ENCODE assay signal across 9 cellular contexts in the genomic region with DNA sequence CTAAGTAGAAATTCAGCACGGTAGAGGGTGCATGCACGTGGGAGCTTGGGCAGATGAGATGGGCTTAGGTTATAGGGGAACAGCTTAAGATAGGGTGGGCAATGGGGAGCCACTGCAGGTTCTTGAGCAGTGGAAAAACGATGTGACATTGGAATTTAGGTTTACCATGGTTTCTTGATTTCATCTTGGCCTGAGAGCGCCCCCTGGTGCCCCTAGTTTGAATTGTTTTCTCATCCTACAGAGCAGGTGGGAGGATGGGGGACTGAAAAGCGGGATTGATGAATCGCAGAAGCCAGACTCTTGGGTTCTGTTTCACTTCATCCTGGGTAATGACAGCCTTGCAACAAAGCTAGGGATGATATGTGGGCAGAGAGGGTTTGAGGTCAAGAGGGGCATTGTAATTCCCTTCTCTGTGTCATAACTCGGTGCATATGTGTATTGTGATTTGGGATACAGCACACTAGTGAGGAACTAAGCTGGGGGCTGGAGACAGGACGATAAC. TPM values are rescaled to one million over a fixed set of nuclear protein-coding genes. Genes with fewer than 3 reads are reported as not detected.
DNase-seq lines count a peak whose midpoint lies in the region; TF ChIP-seq lines count a peak whose summit lies in the region.
"Had no signal": no experiment of that assay in that cellular context is flagged by ENCODE, and none has a peak within 500 bp of the region (broad histone marks: within the 10 kb centered on the region; RNA-seq: fewer than 3 reads in every experiment).

No MANE protein-coding gene starts in this region.

- POLR2A ChIA-PET in SK-N-SH (lab: Yijun Ruan, JAX) = interaction anchor here (0.9 to 1.6 kb wide), 3 partner anchors 14 to 238 kb away, joined by 3 to 8 read pairs (median 7); a partner anchor contains a TSS

- no peaks in the 10 kb centered on the region for H3K9me3 ChIP-seq in SK-N-SH
- no peaks in the 10 kb centered on the region for H3K9me3 ChIP-seq in cardiac muscle cell (ENCODE audit: low read depth)

- CTCF ChIA-PET in SK-N-SH (lab: Yijun Ruan, JAX) = interaction anchor here (0.6 to 8.9 kb wide), 80 partner anchors 9 to 296 kb away, joined by 3 to 106 read pairs (median 4); partner anchors contain the start of genes C1QTNF5, C2CD2L, CBL and NLRX1
- CTCF ChIA-PET in activated naive CD4-positive, alpha-beta T cell treated with anti-CD3 and anti-CD28 coated beads, Interleukin-2, amount 10 ng/mL, durations not matched to agents 7 days and 5 days (lab: Charles Lee) = interaction anchor here (0.6 to 5.8 kb wide), 37 partner anchors 12 to 357 kb away, joined by 3 to 106 read pairs (median 4); partner anchors contain the start of genes C2CD2L, CBL, RNF26 and VPS11

- TF ChIP-seq CTCF in LNCAP (IDR thresholded peaks at IDR 0.05) = peak; percentile 75
- peak; percentile 83 for TF ChIP-seq CTCF in SK-N-SH (IDR thresholded peaks at IDR 0.05)
- TF ChIP-seq CTCF in cardiac muscle cell (IDR thresholded peaks at IDR 0.05; ENCODE audit: low read depth, low read length) = peak; percentile 79

- peak in 1 of 2 experiments; percentile 69; a peak in 2 of 4 replicates for TF ChIP-seq EP300 in SK-N-SH (IDR thresholded peaks at IDR 0.05; ENCODE audit: borderline replicate concordance in 1 of 2, low read depth in 1 of 2, low read length in 1 of 2)

- no peaks in the 10 kb centered on the region for H3K9me2 ChIP-seq in SK-N-SH

- no peak overlapping the region for H3K4me2 ChIP-seq in SK-N-SH

- H3K27ac ChIP-seq in SK-N-SH (ENCODE audit: low read depth in 2 of 2, low read length in 1 of 2) (no peak overlapping the region), cardiac muscle cell (peak overlapping the region; percentile 77)

- no peak overlapping the region for H3K4me3 Mint-ChIP-seq in activated naive CD4-positive, alpha-beta T cell treated with anti-CD3 and anti-CD28 coated beads, Interleukin-2, amount 10 ng/mL, durations not matched to agents 7 days and 5 days
- H3K4me3 Mint-ChIP-seq: activated naive CD4-positive, alpha-beta T cell treated with anti-CD3 and anti-CD28 coated beads, Interleukin-2, amount 50 U/mL, for 24 hours had no signal

- H3K4me1 Mint-ChIP-seq in activated naive CD4-positive, alpha-beta T cell treated with anti-CD3 and anti-CD28 coated beads, Interleukin-2, amount 10 ng/mL, durations not matched to agents 7 days and 5 days = peaks cover 38% of the 10 kb centered on the region

- no peak overlapping the region for H2AFZ ChIP-seq in SK-N-SH (ENCODE audit: low read depth)

- H3K36me3 Mint-ChIP-seq in activated naive CD4-positive, alpha-beta T cell treated with anti-CD3 and anti-CD28 coated beads, Interleukin-2, amount 10 ng/mL, durations not matched to agents 7 days and 5 days = peaks cover 2% of the 10 kb centered on the region
- H3K36me3 Mint-ChIP-seq: activated naive CD4-positive, alpha-beta T cell treated with anti-CD3 and anti-CD28 coated beads, Interleukin-2, amount 50 U/mL, for 24 hours had no signal

- H3K4me1 ChIP-seq in SK-N-SH (ENCODE audit: control insufficient read depth in 1 of 2, insufficient read depth in 2 of 2, low read depth in 1 of 2, low read length in 1 of 2) (peaks cover 0 to 11% of the 10 kb centered on the region in 2 experiments; a peak in 1 of 4 replicates), cardiac muscle cell (ENCODE audit: low read depth) (peaks cover 39% of the 10 kb centered on the region)

- no peaks in the 10 kb centered on the region for H3K27me3 ChIP-seq in SK-N-SH (ENCODE audit: insufficient read depth)
- no peaks in the 10 kb centered on the region for H3K27me3 ChIP-seq in cardiac muscle cell

- 15% methylated on average over 8 of the region's 8 CpGs for WGBS in SK-N-SH (ENCODE audit: low lambda C conversion rate)

- H3K79me2 ChIP-seq in SK-N-SH (ENCODE audit: insufficient read depth) = no peaks in the 10 kb centered on the region

- no peak overlapping the region for H3K27ac Mint-ChIP-seq in activated naive CD4-positive, alpha-beta T cell treated with anti-CD3 and anti-CD28 coated beads, Interleukin-2, amount 10 ng/mL, durations not matched to agents 7 days and 5 days
- H3K27ac Mint-ChIP-seq: activated naive CD4-positive, alpha-beta T cell treated with anti-CD3 and anti-CD28 coated beads, Interleukin-2, amount 50 U/mL, for 24 hours had no signal

- peaks cover 35% of the 10 kb centered on the region for H3K27me3 Mint-ChIP-seq in activated naive CD4-positive, alpha-beta T cell treated with anti-CD3 and anti-CD28 coated beads, Interleukin-2, amount 10 ng/mL, durations not matched to agents 7 days and 5 days

- H4K20me1 ChIP-seq in SK-N-SH (ENCODE audit: insufficient read depth) = no peaks in the 10 kb centered on the region

- H3K9me3 Mint-ChIP-seq in activated naive CD4-positive, alpha-beta T cell treated with anti-CD3 and anti-CD28 coated beads, Interleukin-2, amount 10 ng/mL, durations not matched to agents 7 days and 5 days = no peaks in the 10 kb centered on the region
- H3K9me3 Mint-ChIP-seq: activated naive CD4-positive, alpha-beta T cell treated with anti-CD3 and anti-CD28 coated beads, Interleukin-2, amount 50 U/mL, for 24 hours had no signal

- H3F3A ChIP-seq in SK-N-SH (replicated peaks; ENCODE audit: insufficient read depth) = peaks cover 4% of the 10 kb centered on the region

- H3K36me3 ChIP-seq in SK-N-SH (replicated peaks in 1 of 2; ENCODE audit: control insufficient read depth in 1 of 2, insufficient read depth in 2 of 2, low read length in 1 of 2) (no peaks in the 10 kb centered on the region), cardiac muscle cell (no peaks in the 10 kb centered on the region)

- no peak overlapping the region for H3K9ac ChIP-seq in SK-N-SH

- DNase-seq in DMS53 (lab: John Stamatoyannopoulos, UW) (peak; percentile 81), SK-N-SH (peak; percentile 86), cardiac muscle cell (ENCODE audit: low read depth in 1 of 2, low spot score in 1 of 2) (peak; percentile 78 to 92), renal cortical epithelial cell (ENCODE audit: low read depth) (peak; percentile 57), NCI-H187 treated with DMSO at 0.1 percent for 48 hours (lab: John Stamatoyannopoulos, UW) (no peak), HPDE6-E6E7 (ENCODE audit: extremely low spot score) (no peak)
- peak; percentile 88 for DNase-seq in activated naive CD4-positive, alpha-beta T cell treated with anti-CD3 and anti-CD28 coated beads, Interleukin-2, amount 10 ng/mL, durations not matched to agents 7 days and 5 days

- H3K4me3 ChIP-seq in SK-N-SH (ENCODE audit: low read depth in 2 of 2, low read length in 1 of 2) (peak overlapping the region in 1 of 2 experiments; percentile 31; a peak in 1 of 4 replicates), cardiac muscle cell (no peak overlapping the region)

- peak; percentile 85 for TF ChIP-seq RAD21 in SK-N-SH (IDR thresholded peaks at IDR 0.05; ENCODE audit: low read length)

TF ChIP-seq in SK-N-SH, 30 proteins besides CTCF, POLR2A, EP300 and RAD21 (continues in another document):
- TF ChIP-seq USF2 (IDR thresholded peaks at IDR 0.05; ENCODE audit: borderline replicate concordance, low read depth, low read length) = no peak
- TF ChIP-seq, protein P1, sequence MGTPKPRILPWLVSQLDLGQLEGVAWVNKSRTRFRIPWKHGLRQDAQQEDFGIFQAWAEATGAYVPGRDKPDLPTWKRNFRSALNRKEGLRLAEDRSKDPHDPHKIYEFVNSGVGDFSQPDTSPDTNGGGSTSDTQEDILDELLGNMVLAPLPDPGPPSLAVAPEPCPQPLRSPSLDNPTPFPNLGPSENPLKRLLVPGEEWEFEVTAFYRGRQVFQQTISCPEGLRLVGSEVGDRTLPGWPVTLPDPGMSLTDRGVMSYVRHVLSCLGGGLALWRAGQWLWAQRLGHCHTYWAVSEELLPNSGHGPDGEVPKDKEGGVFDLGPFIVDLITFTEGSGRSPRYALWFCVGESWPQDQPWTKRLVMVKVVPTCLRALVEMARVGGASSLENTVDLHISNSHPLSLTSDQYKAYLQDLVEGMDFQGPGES (IDR thresholded peaks at IDR 0.05; ENCODE audit: low read depth, low read length) = no peak
- TF ChIP-seq TCF12 (IDR thresholded peaks at IDR 0.05) = peak; percentile 91
- TF ChIP-seq GABPA (IDR thresholded peaks at IDR 0.05; ENCODE audit: low read depth) = no peak

RNA-seq across cellular contexts. Expression of gene MCAM, which starts 6.7 kb away (rescaled TPM):
- 22.8 and 28.4 TPM in 2 replicates for polyA plus RNA-seq in SK-N-SH (2012; rRNA removed)
- 10.9 and 18.9 TPM in 2 replicates for polyA plus RNA-seq in SK-N-SH (2012; cell fraction: cytosol; rRNA removed)
- 16.4 and 31.7 TPM in 2 replicates for polyA plus RNA-seq in SK-N-SH (2012; cell fraction: nucleus; rRNA removed)
- 32.5 and 49.3 TPM in 2 replicates for total RNA-seq in cardiac muscle cell
- 13.8 and 14.8 TPM in 2 replicates for polyA plus RNA-seq in cardiac muscle cell
- 559 and 965 TPM in 2 replicates for total RNA-seq in renal cortical epithelial cell

RNA-seq across cellular contexts. Expression of gene RNF26, which starts 10.7 kb away (rescaled TPM):
- polyA plus RNA-seq in SK-N-SH (2012; rRNA removed) (26.6 and 31.9 TPM in 2 replicates), cardiac muscle cell (45.6 and 99.8 TPM in 2 replicates)
- polyA plus RNA-seq in SK-N-SH (2012; cell fraction: cytosol; rRNA removed) = 14.5 and 21.8 TPM in 2 replicates
- 10.4 and 12.2 TPM in 2 replicates for polyA plus RNA-seq in SK-N-SH (2012; cell fraction: nucleus; rRNA removed)
- total RNA-seq in cardiac muscle cell (7.3 and 18.6 TPM in 2 replicates), renal cortical epithelial cell (3.0 and 16.3 TPM in 2 replicates)

RNA-seq across cellular contexts. Expression of gene C1QTNF5, which starts 17.1 kb away (rescaled TPM):
- polyA plus RNA-seq in SK-N-SH (2012; rRNA removed) (0.71 and 0.76 TPM in 2 replicates), cardiac muscle cell (5.8 and 10.4 TPM in 2 replicates)
- 0.53 and 0.84 TPM in 2 replicates for polyA plus RNA-seq in SK-N-SH (2012; cell fraction: cytosol; rRNA removed)
- 1.2 and 1.4 TPM in 2 replicates for polyA plus RNA-seq in SK-N-SH (2012; cell fraction: nucleus; rRNA removed)
- total RNA-seq in cardiac muscle cell (3.4 and 8.0 TPM in 2 replicates), renal cortical epithelial cell (5.6 and 15.7 TPM in 2 replicates)

RNA-seq across cellular contexts. Expression of gene MFRP, which starts 22.9 kb away (rescaled TPM):
- not detected in 2 replicates for polyA plus RNA-seq in SK-N-SH (2012; rRNA removed)
- polyA plus RNA-seq in SK-N-SH (2012; cell fraction: cytosol; rRNA removed) = not detected in 2 replicates
- polyA plus RNA-seq in SK-N-SH (2012; cell fraction: nucleus; rRNA removed) = not detected in 2 replicates
- total RNA-seq in cardiac muscle cell = not detected in 2 replicates
- not detected in 2 replicates for polyA plus RNA-seq in cardiac muscle cell
- total RNA-seq in renal cortical epithelial cell = not detected in 2 replicates

RNA-seq across cellular contexts. Expression of gene USP2, which starts 57.9 kb away (rescaled TPM):
- 0.81 and 0.97 TPM in 2 replicates for polyA plus RNA-seq in SK-N-SH (2012; rRNA removed)
- polyA plus RNA-seq in SK-N-SH (2012; cell fraction: cytosol; rRNA removed) = 0.46 and 0.60 TPM in 2 replicates
- 1.6 TPM in 2 replicates for polyA plus RNA-seq in SK-N-SH (2012; cell fraction: nucleus; rRNA removed)
- total RNA-seq in cardiac muscle cell = 28.3 and 39.0 TPM in 2 replicates
- polyA plus RNA-seq in cardiac muscle cell = 36.5 and 44.1 TPM in 2 replicates
- 3.6 and 9.7 TPM in 2 replicates for total RNA-seq in renal cortical epithelial cell

Comparison
In these comparisons a context has a peak if more than half of its experiments do, and no peak if none do; other contexts are left out.
1. DNase-seq: peak in DMS53 (single experiment), SK-N-SH (single experiment), activated naive CD4-positive, alpha-beta T cell treated with anti-CD3 and anti-CD28 coated beads, Interleukin-2, amount 10 ng/mL, durations not matched to agents 7 days and 5 days (single experiment), cardiac muscle cell (2 of 2) and renal cortical epithelial cell (single experiment); none in NCI-H187 treated with DMSO at 0.1 percent for 48 hours (single experiment) and HPDE6-E6E7 (single experiment).
2. RNA of gene MCAM, which starts 6.7 kb away (total RNA-seq): 559 to 965 TPM in renal cortical epithelial cell; 32.5 to 49.3 TPM in cardiac muscle cell; every median in the first group is over 10 times any median in the second.
3. Peak in every context shown above with its lines, with median percentiles within 50 percentile points of each other: CTCF ChIP-seq.